In genomic region chr11:133146697-133147306, GRCh38 we compare ENCODE assay signal across 24 cellular contexts.
DNase-seq lines count a peak whose midpoint lies in the region; ATAC-seq and TF ChIP-seq lines count a peak whose summit lies in the region.
"Had no signal": no experiment of that assay in that cellular context is flagged by ENCODE, and none has a peak within 500 bp of the region (broad histone marks: within the 10 kb centered on the region; RNA-seq: fewer than 3 reads in every experiment).

No MANE protein-coding gene starts in this region.

- intact Hi-C loops in left ventricle myocardium superior (cut with micrococcal nuclease) (no loop called here), heart right ventricle (cut with DNase I) (no loop called here), head of caudate nucleus (cut with DNase I) (no loop called here)

- H3K36me3 ChIP-seq in heart right ventricle: no peaks in the 10 kb centered on the region
- H3K36me3 ChIP-seq: BE2C; BLaER1 treated with 17β-estradiol and CSF1 and Interleukin-3, amounts not matched to agents 10 nM and 100 nM had no signal

- H3K36me3 Mint-ChIP-seq in WTC11: no peaks in the 10 kb centered on the region
- H3K36me3 Mint-ChIP-seq: CD14-positive monocyte; CD8-positive, alpha-beta memory T cell had no signal

- no peaks in the 10 kb centered on the region for H3K4me1 ChIP-seq in heart right ventricle
- H3K4me1 ChIP-seq: A549; BE2C; BLaER1 treated with 17β-estradiol and CSF1 and Interleukin-3, amounts not matched to agents 10 nM and 100 nM had no signal

- peaks cover under 1% of the 10 kb centered on the region; the same call in 1 of the 2 replicates for H3K27me3 Mint-ChIP-seq in WTC11 (ENCODE audit: low read depth)
- H3K27me3 Mint-ChIP-seq: CD4-positive, alpha-beta T cell; CD8-positive, alpha-beta memory T cell had no signal

- H3K27ac ChIP-seq in heart right ventricle: no peak overlapping the region
- H3K27ac ChIP-seq: A549; BLaER1 treated with 17β-estradiol and CSF1 and Interleukin-3, amounts not matched to agents 10 nM and 100 nM had no signal

- peaks cover 0 to 15% (median 2%) of the 10 kb centered on the region in 7 donors for H3K27me3 ChIP-seq in heart right ventricle
- H3K27me3 ChIP-seq: BE2C; BLaER1 treated with 17β-estradiol and CSF1 and Interleukin-3, amounts not matched to agents 10 nM and 100 nM had no signal

- H3K9me3 ChIP-seq in heart right ventricle: no peaks in the 10 kb centered on the region
- H3K9me3 ChIP-seq: A549; BE2C; BLaER1 treated with 17β-estradiol and CSF1 and Interleukin-3, amounts not matched to agents 10 nM and 100 nM had no signal

- no peaks in the 10 kb centered on the region for H3K9me3 Mint-ChIP-seq in WTC11
- H3K9me3 Mint-ChIP-seq: CD14-positive monocyte, GM23338, H9 had no signal

- H3K4me3 Mint-ChIP-seq in WTC11: no peak overlapping the region
- H3K4me3 Mint-ChIP-seq: CD14-positive monocyte; CD4-positive, alpha-beta T cell; CD8-positive, alpha-beta memory T cell; GM23338; H9 had no signal

- no peak overlapping the region for H3K4me3 ChIP-seq in heart right ventricle
- H3K4me3 ChIP-seq: A549; BLaER1 treated with 17β-estradiol and CSF1 and Interleukin-3, amounts not matched to agents 10 nM and 100 nM; GM12878; GM23338 had no signal

- POLR2A ChIA-PET in WTC11 (lab: Charles Lee): no interaction called here

- 48 to 51% methylated on average over 7 of the region's 7 CpGs for WGBS in heart right ventricle, 2 donors

- CTCF ChIA-PET in WTC11 (lab: Charles Lee): interaction anchor here (1.2 to 11.9 kb wide), 3 partner anchors 10 to 12 kb away, joined by 3 to 92 read pairs (median 6); no protein-coding TSS in a partner anchor

- 0 out of 2 replicates have a peak overlapping the region, but pooled peaks have one; percentile 19 for H3K27ac Mint-ChIP-seq in WTC11
- H3K27ac Mint-ChIP-seq: CD4-positive, alpha-beta T cell; CD8-positive, alpha-beta memory T cell; GM23338; H9 had no signal

- peak; percentile 63 for ATAC-seq in left ventricle myocardium superior
- no peak for ATAC-seq in heart right ventricle
- ATAC-seq in WTC11: no peak
- no peak for ATAC-seq in GM21367 (IDR thresholded peaks at IDR 0.05; ENCODE audit: unreplicated experiment)
- ATAC-seq: A549, GM12878, GM23338, HCT116 had no signal

- TF ChIP-seq CTCF in heart right ventricle (IDR thresholded peaks at IDR 0.05) (no peak), WTC11 (IDR thresholded peaks at IDR 0.05) (no peak)

- peaks cover 15% of the 10 kb centered on the region for H3K4me1 Mint-ChIP-seq in WTC11
- H3K4me1 Mint-ChIP-seq: CD14-positive monocyte; CD8-positive, alpha-beta memory T cell had no signal

- DNase-seq in left ventricle myocardium superior: no peak
- no peak for DNase-seq in heart right ventricle
- DNase-seq in WTC11 (ENCODE audit: low spot score): no peak
- peak in 38 of 42 donors; percentile 24 to 88 (median 61) for DNase-seq in head of caudate nucleus
- DNase-seq in putamen (ENCODE audit: low spot score): peak; percentile 74
- DNase-seq in T1000 (lab: John Stamatoyannopoulos, UW): no peak
- DNase-seq: 8988T; ACHN; AML-193; BE2C; CD4-positive, alpha-beta T cell; CD8-positive, alpha-beta memory T cell; DMS 273 treated with DMSO at 0.1 percent for 48 hours; DMS79; EL; GDM1; H9 had no signal

TF ChIP-seq in WTC11, 78 proteins besides CTCF, POLR2A, EP300 and RAD21:
- TF ChIP-seq ETV6 (CRISPR knock-in tag; IDR thresholded peaks at IDR 0.05) (no peak), JAZF1 (CRISPR knock-in tag; IDR thresholded peaks at IDR 0.05) (no peak), NR2C2 (CRISPR knock-in tag; IDR thresholded peaks at IDR 0.05) (no peak), NFATC4 (CRISPR knock-in tag; IDR thresholded peaks at IDR 0.05) (no peak)
- TF ChIP-seq, protein P1, sequence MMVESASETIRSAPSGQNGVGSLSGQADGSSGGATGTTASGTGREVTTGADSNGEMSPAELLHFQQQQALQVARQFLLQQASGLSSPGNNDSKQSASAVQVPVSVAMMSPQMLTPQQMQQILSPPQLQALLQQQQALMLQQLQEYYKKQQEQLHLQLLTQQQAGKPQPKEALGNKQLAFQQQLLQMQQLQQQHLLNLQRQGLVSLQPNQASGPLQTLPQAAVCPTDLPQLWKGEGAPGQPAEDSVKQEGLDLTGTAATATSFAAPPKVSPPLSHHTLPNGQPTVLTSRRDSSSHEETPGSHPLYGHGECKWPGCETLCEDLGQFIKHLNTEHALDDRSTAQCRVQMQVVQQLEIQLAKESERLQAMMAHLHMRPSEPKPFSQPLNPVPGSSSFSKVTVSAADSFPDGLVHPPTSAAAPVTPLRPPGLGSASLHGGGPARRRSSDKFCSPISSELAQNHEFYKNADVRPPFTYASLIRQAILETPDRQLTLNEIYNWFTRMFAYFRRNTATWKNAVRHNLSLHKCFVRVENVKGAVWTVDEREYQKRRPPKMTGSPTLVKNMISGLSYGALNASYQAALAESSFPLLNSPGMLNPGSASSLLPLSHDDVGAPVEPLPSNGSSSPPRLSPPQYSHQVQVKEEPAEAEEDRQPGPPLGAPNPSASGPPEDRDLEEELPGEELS (CRISPR knock-in tag; IDR thresholded peaks at IDR 0.05): no peak

Comparison
In these comparisons a context has a peak if more than half of its experiments do, and no peak if none do; other contexts are left out.
1. DNase-seq: peak in head of caudate nucleus (38 of 42) and putamen (single experiment); none in left ventricle myocardium superior (single experiment), heart right ventricle (0 of 2), WTC11 (single experiment) and T1000 (single experiment).